27 cellular contexts compared by ENCODE assay signal in the genomic region with DNA sequence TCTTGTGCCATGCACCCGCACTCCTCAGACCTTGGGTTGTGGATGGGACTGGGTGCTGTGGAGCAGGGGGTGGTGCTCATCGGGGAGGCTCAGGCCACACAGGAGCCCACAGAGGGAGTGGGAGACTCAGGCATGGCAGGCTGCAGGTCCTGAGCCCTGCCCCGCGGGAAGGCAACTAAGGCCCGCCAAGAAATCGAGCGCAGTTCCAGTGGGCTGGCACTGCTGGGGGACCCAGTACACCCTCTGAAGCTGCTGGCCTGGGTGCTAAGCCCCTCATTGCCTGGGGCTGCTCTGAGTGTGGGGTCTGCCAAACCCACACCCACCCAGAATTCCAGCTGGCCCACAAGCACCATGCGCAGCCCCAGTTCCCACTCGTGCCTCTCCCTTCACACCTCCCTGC.
"Had no signal": no experiment of that assay in that cellular context is flagged by ENCODE, and none has a peak within 500 bp of the region (broad histone marks: within the 10 kb centered on the region; RNA-seq: fewer than 3 reads in every experiment).

No MANE protein-coding gene starts in this region.

- DNase-seq: activated effector memory CD4-positive, alpha-beta T cell treated with anti-CD3 and anti-CD28 coated beads, Interleukin-2, amount 50 U/mL, for 16 hours; activated effector memory CD4-positive, alpha-beta T cell treated with Interleukin-2 at 50 U/mL for 16 hours; activated gamma-delta T cell; activated gamma-delta T cell treated with Interleukin-2 at 50 U/mL for 16 hours; activated naive CD4-positive, alpha-beta T cell; activated naive CD4-positive, alpha-beta T cell treated with anti-CD3 and anti-CD28 coated beads for 36 hours; activated naive CD4-positive, alpha-beta T cell treated with anti-CD3 and anti-CD28 coated beads, Interleukin-2, amount 10 ng/mL, durations not matched to agents 7 days and 5 days; activated naive CD4-positive, alpha-beta T cell treated with anti-CD3 and anti-CD28 coated beads, Interleukin-2, amount 50 U/mL, for 16 hours; activated naive CD4-positive, alpha-beta T cell treated with Interleukin-2 at 50 U/mL for 16 hours; activated naive CD8-positive, alpha-beta T cell treated with anti-CD3 and anti-CD28 coated beads for 36 hours; activated naive CD8-positive, alpha-beta T cell treated with anti-CD3 and anti-CD28 coated beads, Interleukin-2, amount 10 ng/mL, durations not matched to agents 7 days and 5 days; activated naive CD8-positive, alpha-beta T cell treated with anti-CD3 and anti-CD28 coated beads, Interleukin-2, amount 50 U/mL, for 24 hours; activated T-cell treated with anti-CD3 and anti-CD28 coated beads, Interleukin-2, amount 50 U/mL, for 1 hour; activated T-cell treated with anti-CD3 and anti-CD28 coated beads, Interleukin-2, amount 50 U/mL, for 24 hours; activated T-cell treated with anti-CD3 and anti-CD28 coated beads, Interleukin-2, amount 50 U/mL, for 4 hours; activated T-cell treated with anti-CD3 and anti-CD28 coated beads, Interleukin-2, amount 50 U/mL, for 48 hours; activated T-cell treated with anti-CD3 and anti-CD28 coated beads, Interleukin-2, amount 50 U/mL, for 72 hours; adrenal gland; amniotic stem cell; amygdala; anterior cingulate cortex; aorta; body of pancreas; brain microvascular endothelial cell; caudate nucleus; central memory CD4-positive, alpha-beta T cell; cerebellar nuclear complex had no signal
